Comparison of ENCODE assay signal across 8 cellular contexts in genomic region chrX:70033348-70033747, GRCh38. TPM values are rescaled to one million over a fixed set of nuclear protein-coding genes. Genes with fewer than 3 reads are reported as not detected.
DNase-seq lines count a peak whose midpoint lies in the region; ATAC-seq and TF ChIP-seq lines count a peak whose summit lies in the region.

No MANE protein-coding gene starts in this region.

- POLR2A ChIA-PET in AG04450 (lab: Yijun Ruan, JAX) = no interaction called here

- H3K4me3 ChIP-seq in AG04450 (ENCODE audit: low read depth, low read length) = no peak overlapping the region
- H3K4me3 ChIP-seq in epithelial cell of proximal tubule (ENCODE audit: low read depth, low read length) = no peak overlapping the region
- H3K4me3 ChIP-seq in retinal pigment epithelial cell (ENCODE audit: low read length) = no peak overlapping the region

- peak; percentile 73 for ATAC-seq in HG02943 (IDR thresholded peaks at IDR 0.05; ENCODE audit: low read depth, unreplicated experiment)

- CTCF ChIA-PET in AG04450 (lab: Charles Lee) = interaction anchor here (0.6 to 3.2 kb wide), 9 partner anchors 10 to 428 kb away, joined by 3 to 56 read pairs (median 3); partner anchors contain the start of gene IGBP1

- H3K9me3 ChIP-seq in AG04450 (ENCODE audit: control insufficient read depth, insufficient read depth, low read length) = no peaks in the 10 kb centered on the region

- DNase-seq in AG04450 (ENCODE audit: low read depth, low spot score) = no peak
- DNase-seq in G401 (ENCODE audit: low spot score) = peak; percentile 5
- peak; percentile 37 for DNase-seq in RPMI8226
- no peak for DNase-seq in epithelial cell of proximal tubule (ENCODE audit: low read depth)
- DNase-seq in retinal pigment epithelial cell (ENCODE audit: low read depth) = no peak
- DNase-seq in NCI-H1930 (lab: John Stamatoyannopoulos, UW) = no peak
- no peak for DNase-seq in NK-92 (lab: John Stamatoyannopoulos, UW; ENCODE audit: unreplicated experiment)

- in situ Hi-C loops in G401 (cut with HindIII; ENCODE audit: low sequenced_read_pairs) = no loop called here

- no peaks in the 10 kb centered on the region for H3K27me3 ChIP-seq in AG04450 (ENCODE audit: control insufficient read depth, insufficient read depth, low read length)

- TF ChIP-seq CTCF in AG04450 (IDR thresholded peaks at IDR 0.05; ENCODE audit: low read depth, low read length) (peak; percentile 56), epithelial cell of proximal tubule (conservative IDR thresholded peaks at IDR 0.05; ENCODE audit: low read depth, low read length) (peak; percentile 65), retinal pigment epithelial cell (conservative IDR thresholded peaks at IDR 0.05; ENCODE audit: low read depth, low read length) (peak; percentile 60)

- no peak overlapping the region for H3K27ac ChIP-seq in AG04450 (ENCODE audit: low read depth, low read length)

RNA-seq across cellular contexts. Expression of gene AWAT2, which starts 16.4 kb away (rescaled TPM):
- polyA plus RNA-seq in AG04450 (2011; rRNA removed) = not detected in 2 replicates
- polyA minus RNA-seq in AG04450 (2011; rRNA and poly(A)+ RNA removed) = not detected in 2 replicates
- total RNA-seq in G401 (2014; rRNA removed; shearing (Covaris generic)) = not detected in 2 replicates
- total RNA-seq in epithelial cell of proximal tubule = not detected in 2 replicates

RNA-seq across cellular contexts. Expression of gene OTUD6A, which starts 28.9 kb away (rescaled TPM):
- not detected in 2 replicates for polyA plus RNA-seq in AG04450 (2011; rRNA removed)
- polyA minus RNA-seq in AG04450 (2011; rRNA and poly(A)+ RNA removed) = not detected in 2 replicates
- total RNA-seq in G401 (2014; rRNA removed; shearing (Covaris generic)) = not detected in 2 replicates
- total RNA-seq in epithelial cell of proximal tubule = not detected in 2 replicates

Comparison
In these comparisons a context has a peak if more than half of its experiments do, and no peak if none do; other contexts are left out.
1. DNase-seq: peak in G401 (single experiment) and RPMI8226 (single experiment); none in AG04450 (single experiment), epithelial cell of proximal tubule (single experiment), retinal pigment epithelial cell (single experiment), NCI-H1930 (0 of 2) and NK-92 (single experiment).
2. Peak in every context shown above with its lines, with median percentiles within 50 percentile points of each other: CTCF ChIP-seq.